ENCODE assay signal across 8 cellular contexts in genomic region chr14:77133718-77134338, GRCh38. TPM values are rescaled to one million over a fixed set of nuclear protein-coding genes. Genes with fewer than 3 reads are reported as not detected.
DNase-seq lines count a peak whose midpoint lies in the region; ATAC-seq, FAIRE-seq and TF ChIP-seq lines count a peak whose summit lies in the region.

No MANE protein-coding gene starts in this region.

- FAIRE-seq in HepG2 (lab: Jason Lieb, UNC) = peak; percentile 8

- H3K9me3 ChIP-seq in HCT116 (ENCODE audit: control insufficient read depth in 1 of 2, insufficient read depth in 1 of 2, low read depth in 1 of 2, low read length in 2 of 2) = no peaks in the 10 kb centered on the region
- no peaks in the 10 kb centered on the region for H3K9me3 ChIP-seq in SJCRH30 (replicated peaks)
- H3K9me3 ChIP-seq in HepG2 (ENCODE audit: low read length) = no peaks in the 10 kb centered on the region

- BruUV-seq in HCT116 (replicated peaks; lab: Mats Ljungman, UMichigan) = no TSS peak
- no TSS peak for BruUV-seq in HepG2 (replicated peaks; lab: Mats Ljungman, UMichigan)

- TF ChIP-seq POLR2A in HCT116 (IDR thresholded peaks at IDR 0.05; ENCODE audit: borderline replicate concordance, extremely low read depth, insufficient read depth, insufficient read length) (no peak), HepG2 (IDR thresholded peaks at IDR 0.05; ENCODE audit: insufficient read depth in 1 of 2, low read depth in 2 of 2, low read length in 2 of 2) (no peak)

- H3K27ac ChIP-seq in HCT116 (ENCODE audit: low read depth, low read length) = no peak overlapping the region
- no peak overlapping the region for H3K27ac ChIP-seq in SJCRH30
- H3K27ac ChIP-seq in HepG2 (ENCODE audit: extremely low read length, insufficient read depth, low read length) = no peak overlapping the region

- H3K4me2 ChIP-seq in HCT116 (ENCODE audit: low read length) = no peak overlapping the region
- no peak overlapping the region for H3K4me2 ChIP-seq in HepG2 (ENCODE audit: low read depth, low read length)

- no peak for TF ChIP-seq EP300 in HepG2 (IDR thresholded peaks at IDR 0.05; ENCODE audit: low read depth in 2 of 2, low read length in 2 of 2)
- peak; percentile 34; the same call in 1 of the 2 replicates for TF ChIP-seq EP300 in HepG2 (CRISPR knock-in tag; IDR thresholded peaks at IDR 0.05; ENCODE audit: borderline replicate concordance)

- peak; percentile 21 to 25 for DNase-seq in AML-193 (lab: John Stamatoyannopoulos, UW)
- no peak for DNase-seq in HCT116 (ENCODE audit: low read depth, low spot score)
- peak; percentile 46 to 64 for DNase-seq in SJCRH30
- peak; percentile 60 for DNase-seq in astrocyte of the spinal cord (ENCODE audit: low read depth, low spot score)
- DNase-seq in HepG2 (ENCODE audit: low spot score) = peak; percentile 58
- peak; percentile 21 for DNase-seq in stimulated activated naive CD4-positive, alpha-beta T cell treated with Interleukin-2 at 50 U/mL for 16 hours (lab: John Stamatoyannopoulos, UW)
- DNase-seq in NCI-H1930 (lab: John Stamatoyannopoulos, UW) = no peak

- H3K79me2 ChIP-seq in HCT116 (ENCODE audit: insufficient read depth, low read length) (no peaks in the 10 kb centered on the region), HepG2 (ENCODE audit: insufficient read depth, low read length) (no peaks in the 10 kb centered on the region)

- H2AFZ ChIP-seq in HCT116 (ENCODE audit: low read depth, low read length, poor library complexity, severe bottlenecking) = no peak overlapping the region
- H2AFZ ChIP-seq in HepG2 (ENCODE audit: low read length) = no peak overlapping the region

- no peaks in the 10 kb centered on the region for H4K20me1 ChIP-seq in HCT116 (ENCODE audit: insufficient read depth)
- H4K20me1 ChIP-seq in HepG2 (ENCODE audit: insufficient read depth, low read length) = no peaks in the 10 kb centered on the region

- H3K4me3 ChIP-seq in HCT116 (replicated peaks in 1 of 2; ENCODE audit: low read depth in 1 of 2, low read length in 2 of 2) (no peak overlapping the region), SJCRH30 (no peak overlapping the region), astrocyte of the spinal cord (ENCODE audit: low read depth, low read length) (no peak overlapping the region), HepG2 (replicated peaks in 1 of 3; ENCODE audit: insufficient read depth in 1 of 3, low read depth in 2 of 3, low read length in 3 of 3) (no peak overlapping the region)

- TF ChIP-seq CTCF in HCT116 (IDR thresholded peaks at IDR 0.05 in 2 of 3, conservative IDR thresholded peaks at IDR 0.05 in 1 of 3; ENCODE audit: borderline replicate concordance in 1 of 3, insufficient read depth in 1 of 3, low read depth in 2 of 3, low read length in 2 of 3) (no peak), astrocyte of the spinal cord (IDR thresholded peaks at IDR 0.05; ENCODE audit: low read depth, low read length) (no peak), HepG2 (CRISPR knock-in tag; IDR thresholded peaks at IDR 0.05) (no peak)

- H3K9ac ChIP-seq in HCT116 (ENCODE audit: low read length) (no peak overlapping the region), HepG2 (ENCODE audit: insufficient read depth, low read depth, low read length) (no peak overlapping the region)

- RAD21 ChIA-PET in HCT116 (lab: Charles Lee; ENCODE audit: low non-redundant PET in 1 of 2, low total read pairs in 2 of 2, uncharacterized antibody in 2 of 2, unreplicated experiment in 2 of 2) = no interaction called here

- ATAC-seq in HCT116 (peak; percentile 37; the same call in 1 of the 2 replicates), HepG2 (peak; percentile 93), HG02571 (IDR thresholded peaks at IDR 0.05; ENCODE audit: unreplicated experiment) (no peak)

- POLR2A ChIA-PET in HCT116 (lab: Charles Lee) (no interaction called here), HepG2 (lab: Yijun Ruan, JAX) (no interaction called here)

- CTCF ChIA-PET in HCT116 (lab: Charles Lee) (interaction anchor here (0.8 to 0.9 kb wide), 2 partner anchors 11 to 261 kb away, joined by 3 to 4 read pairs; no protein-coding TSS in a partner anchor), HepG2 (lab: Yijun Ruan, JAX; ENCODE audit: low intra/inter-chr PET ratio, low total read pairs) (no interaction called here)

- H3K4me1 ChIP-seq in HCT116 (ENCODE audit: control insufficient read depth in 1 of 2, insufficient read depth in 2 of 2, low read length in 2 of 2) (peaks cover 7 to 24% of the 10 kb centered on the region in 2 experiments), SJCRH30 (no peaks in the 10 kb centered on the region), HepG2 (ENCODE audit: insufficient read depth, low read length) (no peaks in the 10 kb centered on the region)

- H3K27me3 ChIP-seq in HCT116 (ENCODE audit: insufficient read depth, low read length) (no peaks in the 10 kb centered on the region), SJCRH30 (no peaks in the 10 kb centered on the region), HepG2 (ENCODE audit: control insufficient read depth in 1 of 2, insufficient read depth in 2 of 2, low read length in 2 of 2) (no peaks in the 10 kb centered on the region; a peak in 2 of 5 replicates)

- intact Hi-C loops in HCT116 (cut with micrococcal nuclease) = no loop called here
- intact Hi-C loops in HepG2 (cut with micrococcal nuclease; ENCODE audit: unreplicated experiment) = no loop called here

- 6% methylated on average over 7 of the region's 22 CpGs for WGBS in HepG2 (ENCODE audit: low lambda C conversion rate)

- H3K9me2 ChIP-seq in HCT116 (ENCODE audit: insufficient read depth) = no peaks in the 10 kb centered on the region

- no peaks in the 10 kb centered on the region for H3K36me3 ChIP-seq in HCT116 (ENCODE audit: control insufficient read depth in 1 of 2, insufficient read depth in 2 of 2, low read length in 2 of 2)
- H3K36me3 ChIP-seq in SJCRH30 = no peaks in the 10 kb centered on the region
- H3K36me3 ChIP-seq in HepG2 (replicated peaks in 1 of 2; ENCODE audit: control insufficient read depth in 1 of 2, insufficient read depth in 2 of 2, low read length in 2 of 2) = no peaks in the 10 kb centered on the region

- in situ Hi-C loops in astrocyte of the spinal cord (cut with HindIII; ENCODE audit: low sequenced_read_pairs) = no loop called here
- in situ Hi-C loops in HepG2 (cut with HindIII; ENCODE audit: extremely low pct_ligation_motif_present, low pct_unique_long_range_greater_than_20kb) = no loop called here

- TF ChIP-seq RAD21 in HCT116 (IDR thresholded peaks at IDR 0.05; ENCODE audit: low read depth) = no peak
- TF ChIP-seq RAD21 in HepG2 (CRISPR knock-in tag; IDR thresholded peaks at IDR 0.05) = no peak

RNA-seq across cellular contexts. Expression of gene ZDHHC22, which starts 7.8 kb away (rescaled TPM):
- total RNA-seq in HCT116 (2021; ENCODE audit: unreplicated experiment) = 0.10 TPM
- polyA plus RNA-seq in HCT116 (2012) = 0.04 and 0.13 TPM in 2 replicates
- 12.1 and 13.4 TPM in 2 replicates for total RNA-seq in SJCRH30 (2014; rRNA removed; shearing (Covaris generic))
- not detected in 2 replicates for total RNA-seq in HepG2 (2016; rRNA removed; fragmentation: Illumina TruSeq; extraction: Trizol)
- total RNA-seq in HepG2 (2016; cell fraction: cytosol; rRNA removed; fragmentation: Illumina TruSeq; extraction: Trizol; ENCODE audit: low read depth) = not detected in 2 replicates
- total RNA-seq in HepG2 (2016; cell fraction: insoluble cytoplasmic fraction; rRNA removed; fragmentation: Illumina TruSeq; extraction: Trizol) = not detected in 2 replicates
- total RNA-seq in HepG2 (2016; cell fraction: membrane; rRNA removed; fragmentation: Illumina TruSeq; extraction: Trizol) = not detected in 2 replicates
- total RNA-seq in HepG2 (2016; cell fraction: nucleus; rRNA removed; fragmentation: Illumina TruSeq; extraction: Trizol) = not detected in 2 replicates
- not detected in 2 replicates for polyA plus RNA-seq in HepG2 (2011; rRNA removed)
- polyA plus RNA-seq in HepG2 (2011; cell fraction: cytosol; rRNA removed) = not detected in 2 replicates
- not detected in 2 replicates for polyA plus RNA-seq in HepG2 (2011; cell fraction: nucleus; rRNA removed)
- polyA plus RNA-seq in HepG2 (2012) = 0.04 TPM in 1 of 2 replicates, not detected in the other
- not detected in 2 replicates for polyA plus RNA-seq in HepG2 (2016; cell fraction: cytosol; fragmentation: Illumina TruSeq; extraction: Trizol; ENCODE audit: low read depth)
- polyA plus RNA-seq in HepG2 (2016; cell fraction: insoluble cytoplasmic fraction; fragmentation: Illumina TruSeq; extraction: Trizol; ENCODE audit: low read depth) = not detected in 2 replicates
- not detected in 2 replicates for polyA plus RNA-seq in HepG2 (2016; cell fraction: membrane; fragmentation: Illumina TruSeq; extraction: Trizol; ENCODE audit: low read depth)
- not detected in 2 replicates for polyA plus RNA-seq in HepG2 (2016; cell fraction: nucleus; fragmentation: Illumina TruSeq; extraction: Trizol; ENCODE audit: insufficient read depth, low read depth)
- polyA minus RNA-seq in HepG2 (2011; rRNA and poly(A)+ RNA removed; ENCODE audit: low replicate concordance) = not detected in 2 replicates
- not detected in 2 replicates for polyA minus RNA-seq in HepG2 (2011; cell fraction: cytosol; rRNA and poly(A)+ RNA removed)
- polyA minus RNA-seq in HepG2 (2011; cell fraction: nucleus; rRNA and poly(A)+ RNA removed) = not detected in 2 replicates

RNA-seq across cellular contexts. Expression of gene CIPC, which starts 35.8 kb away (rescaled TPM):
- total RNA-seq in HCT116 (2021; ENCODE audit: unreplicated experiment) (20.6 TPM), HepG2 (2016; rRNA removed; fragmentation: Illumina TruSeq; extraction: Trizol) (13.9 and 18.4 TPM in 2 replicates)
- polyA plus RNA-seq in HCT116 (2012) = 7.4 and 8.7 TPM in 2 replicates
- 13.2 and 14.0 TPM in 2 replicates for total RNA-seq in SJCRH30 (2014; rRNA removed; shearing (Covaris generic))
- 1.6 and 1.7 TPM in 2 replicates for total RNA-seq in HepG2 (2016; cell fraction: cytosol; rRNA removed; fragmentation: Illumina TruSeq; extraction: Trizol; ENCODE audit: low read depth)
- 12.8 and 18.2 TPM in 2 replicates for total RNA-seq in HepG2 (2016; cell fraction: insoluble cytoplasmic fraction; rRNA removed; fragmentation: Illumina TruSeq; extraction: Trizol)
- 9.4 and 10.0 TPM in 2 replicates for total RNA-seq in HepG2 (2016; cell fraction: membrane; rRNA removed; fragmentation: Illumina TruSeq; extraction: Trizol)
- total RNA-seq in HepG2 (2016; cell fraction: nucleus; rRNA removed; fragmentation: Illumina TruSeq; extraction: Trizol) = 8.0 and 10.3 TPM in 2 replicates
- polyA plus RNA-seq in HepG2 (2011; rRNA removed) = 6.0 and 7.6 TPM in 2 replicates
- 4.8 and 5.6 TPM in 2 replicates for polyA plus RNA-seq in HepG2 (2011; cell fraction: cytosol; rRNA removed)
- polyA plus RNA-seq in HepG2 (2011; cell fraction: nucleus; rRNA removed) = 3.6 and 4.9 TPM in 2 replicates
- 4.0 and 4.3 TPM in 2 replicates for polyA plus RNA-seq in HepG2 (2012)
- 0.84 and 0.93 TPM in 2 replicates for polyA plus RNA-seq in HepG2 (2016; cell fraction: cytosol; fragmentation: Illumina TruSeq; extraction: Trizol; ENCODE audit: low read depth)
- polyA plus RNA-seq in HepG2 (2016; cell fraction: insoluble cytoplasmic fraction; fragmentation: Illumina TruSeq; extraction: Trizol; ENCODE audit: low read depth) = 12.4 and 12.8 TPM in 2 replicates
- polyA plus RNA-seq in HepG2 (2016; cell fraction: membrane; fragmentation: Illumina TruSeq; extraction: Trizol; ENCODE audit: low read depth) = 3.3 and 4.4 TPM in 2 replicates
- 10.3 and 11.4 TPM in 2 replicates for polyA plus RNA-seq in HepG2 (2016; cell fraction: nucleus; fragmentation: Illumina TruSeq; extraction: Trizol; ENCODE audit: insufficient read depth, low read depth)
- 11.9 and 19.0 TPM in 2 replicates for polyA minus RNA-seq in HepG2 (2011; rRNA and poly(A)+ RNA removed; ENCODE audit: low replicate concordance)
- 6.0 and 6.7 TPM in 2 replicates for polyA minus RNA-seq in HepG2 (2011; cell fraction: cytosol; rRNA and poly(A)+ RNA removed)
- 5.9 and 7.2 TPM in 2 replicates for polyA minus RNA-seq in HepG2 (2011; cell fraction: nucleus; rRNA and poly(A)+ RNA removed)

RNA-seq across cellular contexts. Expression of gene TMEM63C, which starts 47.8 kb away (rescaled TPM):
- 5.7 TPM for total RNA-seq in HCT116 (2021; ENCODE audit: unreplicated experiment)
- polyA plus RNA-seq in HCT116 (2012) = 4.9 and 5.4 TPM in 2 replicates
- 4.5 and 5.2 TPM in 2 replicates for total RNA-seq in SJCRH30 (2014; rRNA removed; shearing (Covaris generic))
- 0.08 and 0.27 TPM in 2 replicates for total RNA-seq in HepG2 (2016; rRNA removed; fragmentation: Illumina TruSeq; extraction: Trizol)
- total RNA-seq in HepG2 (2016; cell fraction: cytosol; rRNA removed; fragmentation: Illumina TruSeq; extraction: Trizol; ENCODE audit: low read depth) = 1.1 TPM in 1 of 2 replicates, not detected in the other
- total RNA-seq in HepG2 (2016; cell fraction: insoluble cytoplasmic fraction; rRNA removed; fragmentation: Illumina TruSeq; extraction: Trizol) = 0.19 TPM in 1 of 2 replicates, not detected in the other
- total RNA-seq in HepG2 (2016; cell fraction: membrane; rRNA removed; fragmentation: Illumina TruSeq; extraction: Trizol) = 1.3 TPM in 1 of 2 replicates, not detected in the other
- 1.0 TPM in 1 of 2 replicates, not detected in the other for total RNA-seq in HepG2 (2016; cell fraction: nucleus; rRNA removed; fragmentation: Illumina TruSeq; extraction: Trizol)
- polyA plus RNA-seq in HepG2 (2011; rRNA removed) = 0.17 and 0.59 TPM in 2 replicates
- polyA plus RNA-seq in HepG2 (2011; cell fraction: cytosol; rRNA removed) = 0.18 and 0.24 TPM in 2 replicates
- 0.90 and 1.1 TPM in 2 replicates for polyA plus RNA-seq in HepG2 (2011; cell fraction: nucleus; rRNA removed)
- polyA plus RNA-seq in HepG2 (2012) = 0.52 and 0.55 TPM in 2 replicates
- 0.12 and 0.34 TPM in 2 replicates for polyA plus RNA-seq in HepG2 (2016; cell fraction: cytosol; fragmentation: Illumina TruSeq; extraction: Trizol; ENCODE audit: low read depth)
- polyA plus RNA-seq in HepG2 (2016; cell fraction: insoluble cytoplasmic fraction; fragmentation: Illumina TruSeq; extraction: Trizol; ENCODE audit: low read depth) = not detected in 2 replicates
- not detected in 2 replicates for polyA plus RNA-seq in HepG2 (2016; cell fraction: membrane; fragmentation: Illumina TruSeq; extraction: Trizol; ENCODE audit: low read depth)
- 0.49 TPM in 1 of 2 replicates, not detected in the other for polyA plus RNA-seq in HepG2 (2016; cell fraction: nucleus; fragmentation: Illumina TruSeq; extraction: Trizol; ENCODE audit: insufficient read depth, low read depth)
- 0.28 TPM in 1 of 2 replicates, not detected in the other for polyA minus RNA-seq in HepG2 (2011; rRNA and poly(A)+ RNA removed; ENCODE audit: low replicate concordance)
- polyA minus RNA-seq in HepG2 (2011; cell fraction: cytosol; rRNA and poly(A)+ RNA removed) = 1.8 TPM in 1 of 2 replicates, not detected in the other
- 0.26 and 0.37 TPM in 2 replicates for polyA minus RNA-seq in HepG2 (2011; cell fraction: nucleus; rRNA and poly(A)+ RNA removed)

Comparison
In these comparisons a context has a peak if more than half of its experiments do, and no peak if none do; other contexts are left out.
1. DNase-seq: peak in AML-193 (2 of 2), SJCRH30 (2 of 2), astrocyte of the spinal cord (single experiment), HepG2 (single experiment) and stimulated activated naive CD4-positive, alpha-beta T cell treated with Interleukin-2 at 50 U/mL for 16 hours (single experiment); none in HCT116 (single experiment) and NCI-H1930 (0 of 2).
2. RNA of gene ZDHHC22, which starts 7.8 kb away (total RNA-seq): 12.1 to 13.4 TPM in SJCRH30; 0.10 TPM in HCT116 (single experiment) and not detected in HepG2; every median in the first group is over 10 times any median in the second.